Comparison of ENCODE assay signal across 8 cellular contexts in the genomic region with DNA sequence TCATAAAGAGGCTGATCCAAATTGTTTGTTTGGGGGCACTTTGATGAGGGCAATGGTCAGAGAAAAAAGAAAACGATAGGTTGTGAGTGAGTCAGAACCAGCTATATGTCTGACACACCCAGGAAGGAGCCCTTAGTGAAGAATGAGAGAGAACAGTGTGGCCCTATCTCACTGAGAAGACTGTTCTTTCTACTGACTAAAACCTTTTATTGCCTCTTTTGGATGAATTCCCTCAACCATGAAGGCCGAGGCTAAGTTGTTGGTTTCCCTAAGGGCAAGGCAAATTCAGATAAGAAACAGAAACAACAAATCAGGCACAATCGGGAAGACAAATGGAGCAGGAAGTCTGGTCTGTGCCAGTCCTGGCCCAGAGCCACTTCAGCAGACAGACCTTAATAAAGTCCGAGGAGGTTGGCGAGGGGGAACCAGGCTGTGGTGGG.
DNase-seq lines count a peak whose midpoint lies in the region; ATAC-seq and TF ChIP-seq lines count a peak whose summit lies in the region.

No MANE protein-coding gene starts in this region.

- H3K4me3 ChIP-seq in CD4-positive, CD25-positive, alpha-beta regulatory T cell (ENCODE audit: low read depth, low read length) = no peak overlapping the region

- no peaks in the 10 kb centered on the region for H3K27me3 ChIP-seq in CD4-positive, CD25-positive, alpha-beta regulatory T cell (ENCODE audit: control insufficient read depth, insufficient read depth, low read length)

- H3K4me1 Mint-ChIP-seq in CD4-positive, CD25-positive, alpha-beta regulatory T cell = peaks cover 12 to 88% (median 49%) of the 10 kb centered on the region in 4 donors
- H3K4me1 Mint-ChIP-seq in chondrocyte (ENCODE audit: low read depth) = peaks cover 41% of the 10 kb centered on the region
- peaks cover 23% of the 10 kb centered on the region for H3K4me1 Mint-ChIP-seq in mesothelial cell of epicardium

- H3K4me1 ChIP-seq in CD4-positive, CD25-positive, alpha-beta regulatory T cell (ENCODE audit: control insufficient read depth, insufficient read depth, low read length, poor library complexity, severe bottlenecking) = peaks cover 31% of the 10 kb centered on the region

- H3K27me3 Mint-ChIP-seq in CD4-positive, CD25-positive, alpha-beta regulatory T cell = peaks cover 4% of the 10 kb centered on the region
- H3K27me3 Mint-ChIP-seq in chondrocyte (ENCODE audit: low read depth) (no peaks in the 10 kb centered on the region), mesothelial cell of epicardium (ENCODE audit: low read depth) (no peaks in the 10 kb centered on the region)

- H3K9me3 Mint-ChIP-seq in CD4-positive, CD25-positive, alpha-beta regulatory T cell = no peaks in the 10 kb centered on the region
- H3K9me3 Mint-ChIP-seq in chondrocyte (ENCODE audit: low read depth) = no peaks in the 10 kb centered on the region
- H3K9me3 Mint-ChIP-seq in mesothelial cell of epicardium = no peaks in the 10 kb centered on the region

- H3K27ac Mint-ChIP-seq in CD4-positive, CD25-positive, alpha-beta regulatory T cell = peak overlapping the region; percentile 85 to 92 (median 86)
- peak overlapping the region; percentile 85 for H3K27ac Mint-ChIP-seq in chondrocyte (ENCODE audit: unreplicated experiment)
- H3K27ac Mint-ChIP-seq in mesothelial cell of epicardium = peak overlapping the region; percentile 81

- peaks cover 57% of the 10 kb centered on the region for H3K36me3 Mint-ChIP-seq in CD4-positive, CD25-positive, alpha-beta regulatory T cell
- H3K36me3 Mint-ChIP-seq in chondrocyte (ENCODE audit: low read depth) (no peaks in the 10 kb centered on the region), mesothelial cell of epicardium (peaks cover 13% of the 10 kb centered on the region)

- H3K36me3 ChIP-seq in CD4-positive, CD25-positive, alpha-beta regulatory T cell (ENCODE audit: control insufficient read depth, insufficient read depth, low read length) = peaks cover 66% of the 10 kb centered on the region

- H3K4me3 Mint-ChIP-seq in CD4-positive, CD25-positive, alpha-beta regulatory T cell = peak overlapping the region in 2 of 4 donors; percentile 42 to 83
- H3K4me3 Mint-ChIP-seq in chondrocyte (ENCODE audit: unreplicated experiment) = peak overlapping the region; percentile 41
- no peak overlapping the region for H3K4me3 Mint-ChIP-seq in mesothelial cell of epicardium

- peak; percentile 48 to 52 for ATAC-seq in CD4-positive, CD25-positive, alpha-beta regulatory T cell (ENCODE audit: low read depth in 2 of 2)
- ATAC-seq in GM21528 (IDR thresholded peaks at IDR 0.05; ENCODE audit: low FRiP score, unreplicated experiment) = no peak

- intact Hi-C loops in posterior vena cava (cut with DNase I) = loop anchor here in 1 of 2 donors (10.0 kb wide), 1 partner anchor 174 kb away; no protein-coding TSS in a partner anchor

- DNase-seq in CD4-positive, CD25-positive, alpha-beta regulatory T cell = peak in 1 of 3 donors; percentile 42
- peak; percentile 35 for DNase-seq in NCI-H526 treated with DMSO at 0.1 percent for 48 hours (lab: John Stamatoyannopoulos, UW)
- DNase-seq in chondrocyte (ENCODE audit: low spot score) = no peak
- no peak for DNase-seq in mesothelial cell of epicardium (ENCODE audit: low spot score in 2 of 2, unreplicated experiment in 2 of 2)
- no peak for DNase-seq in posterior vena cava (ENCODE audit: low spot score)
- no peak for DNase-seq in activated gamma-delta T cell (lab: John Stamatoyannopoulos, UW)
- DNase-seq in NOMO-1 (lab: John Stamatoyannopoulos, UW; ENCODE audit: unreplicated experiment in 2 of 2) = no peak

- no peaks in the 10 kb centered on the region for H3K9me3 ChIP-seq in CD4-positive, CD25-positive, alpha-beta regulatory T cell (ENCODE audit: control insufficient read depth in 2 of 2, low read length in 2 of 2)

- H3K27ac ChIP-seq in CD4-positive, CD25-positive, alpha-beta regulatory T cell (ENCODE audit: insufficient read depth, low read length, poor library complexity, severe bottlenecking) = peak overlapping the region; percentile 58

- no peak for TF ChIP-seq CTCF in chondrocyte (IDR thresholded peaks at IDR 0.05)
- TF ChIP-seq CTCF in mesothelial cell of epicardium (IDR thresholded peaks at IDR 0.05; ENCODE audit: unreplicated experiment) = no peak
